In the genomic region with DNA sequence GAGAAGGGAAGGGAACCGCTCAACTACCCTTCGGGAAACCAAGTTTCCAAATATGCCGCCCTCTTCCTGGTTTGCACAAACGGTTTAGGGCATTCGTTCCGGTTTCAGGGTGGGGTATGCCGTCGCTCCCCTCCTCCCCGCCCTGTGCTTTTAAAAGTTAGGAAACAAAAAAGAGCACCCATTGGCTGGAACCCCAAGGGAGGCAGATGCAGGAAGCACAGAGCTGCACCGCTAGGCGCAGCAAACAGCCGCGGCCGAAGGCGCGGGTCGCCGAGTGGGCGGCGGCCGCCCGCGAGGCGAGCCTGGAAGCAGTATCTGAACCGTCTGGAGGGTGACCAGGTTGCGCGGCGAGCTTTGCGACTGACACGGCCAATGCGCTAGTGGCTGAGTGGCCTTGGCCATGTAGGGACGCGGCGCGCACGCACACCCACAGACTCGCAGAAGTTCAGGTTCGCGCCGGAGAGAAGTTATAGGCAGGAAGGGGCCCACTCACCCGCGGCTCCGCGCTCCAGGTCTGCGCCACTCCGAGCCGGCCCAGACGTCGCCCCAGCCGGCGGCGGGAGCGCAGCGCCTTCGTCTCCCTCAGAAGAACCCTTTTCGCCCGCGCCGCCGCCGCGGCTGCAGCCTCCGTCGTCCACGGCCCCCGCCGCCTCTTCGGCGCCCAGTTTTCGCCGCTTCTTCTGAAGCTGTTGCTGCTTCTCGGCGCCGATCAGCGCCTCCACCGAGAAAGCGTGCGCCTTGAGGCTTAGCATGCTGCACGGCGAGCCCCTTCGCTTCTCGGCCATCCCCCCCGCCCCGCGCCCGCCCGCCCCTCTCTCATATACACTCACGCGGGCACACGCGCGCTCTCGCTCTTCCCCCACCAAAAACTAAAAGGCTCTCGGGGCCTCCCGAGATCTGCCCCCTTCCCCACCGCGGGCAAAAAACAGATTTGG, we compare ENCODE assay signal across 1 cellular context.
TF ChIP-seq lines count a peak whose summit lies in the region.

No MANE protein-coding gene starts in this region.

TF ChIP-seq in K562, 482 proteins besides CTCF, POLR2A, EP300 and RAD21 (continued from another document and continues in another):
- no peak for TF ChIP-seq ZNF212 (CRISPR knock-in tag; IDR thresholded peaks at IDR 0.05)
- TF ChIP-seq PTTG1 (tag; IDR thresholded peaks at IDR 0.05; ENCODE audit: low read depth): no peak
- TF ChIP-seq POLR2AphosphoS2 (IDR thresholded peaks at IDR 0.05; ENCODE audit: low read length): no peak
- TF ChIP-seq KLF6 (CRISPR knock-in tag; IDR thresholded peaks at IDR 0.05; ENCODE audit: borderline replicate concordance): no peak; the same call in 1 of the 2 replicates
- TF ChIP-seq, protein P1, sequence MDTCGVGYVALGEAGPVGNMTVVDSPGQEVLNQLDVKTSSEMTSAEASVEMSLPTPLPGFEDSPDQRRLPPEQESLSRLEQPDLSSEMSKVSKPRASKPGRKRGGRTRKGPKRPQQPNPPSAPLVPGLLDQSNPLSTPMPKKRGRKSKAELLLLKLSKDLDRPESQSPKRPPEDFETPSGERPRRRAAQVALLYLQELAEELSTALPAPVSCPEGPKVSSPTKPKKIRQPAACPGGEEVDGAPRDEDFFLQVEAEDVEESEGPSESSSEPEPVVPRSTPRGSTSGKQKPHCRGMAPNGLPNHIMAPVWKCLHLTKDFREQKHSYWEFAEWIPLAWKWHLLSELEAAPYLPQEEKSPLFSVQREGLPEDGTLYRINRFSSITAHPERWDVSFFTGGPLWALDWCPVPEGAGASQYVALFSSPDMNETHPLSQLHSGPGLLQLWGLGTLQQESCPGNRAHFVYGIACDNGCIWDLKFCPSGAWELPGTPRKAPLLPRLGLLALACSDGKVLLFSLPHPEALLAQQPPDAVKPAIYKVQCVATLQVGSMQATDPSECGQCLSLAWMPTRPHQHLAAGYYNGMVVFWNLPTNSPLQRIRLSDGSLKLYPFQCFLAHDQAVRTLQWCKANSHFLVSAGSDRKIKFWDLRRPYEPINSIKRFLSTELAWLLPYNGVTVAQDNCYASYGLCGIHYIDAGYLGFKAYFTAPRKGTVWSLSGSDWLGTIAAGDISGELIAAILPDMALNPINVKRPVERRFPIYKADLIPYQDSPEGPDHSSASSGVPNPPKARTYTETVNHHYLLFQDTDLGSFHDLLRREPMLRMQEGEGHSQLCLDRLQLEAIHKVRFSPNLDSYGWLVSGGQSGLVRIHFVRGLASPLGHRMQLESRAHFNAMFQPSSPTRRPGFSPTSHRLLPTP (IDR thresholded peaks at IDR 0.05; ENCODE audit: borderline replicate concordance, extremely low read depth, insufficient read length): no peak
- TF ChIP-seq NCOR1 (IDR thresholded peaks at IDR 0.05): 0 out of 2 replicates have a peak, but pooled peaks have one; percentile 7
- TF ChIP-seq, protein P2, sequence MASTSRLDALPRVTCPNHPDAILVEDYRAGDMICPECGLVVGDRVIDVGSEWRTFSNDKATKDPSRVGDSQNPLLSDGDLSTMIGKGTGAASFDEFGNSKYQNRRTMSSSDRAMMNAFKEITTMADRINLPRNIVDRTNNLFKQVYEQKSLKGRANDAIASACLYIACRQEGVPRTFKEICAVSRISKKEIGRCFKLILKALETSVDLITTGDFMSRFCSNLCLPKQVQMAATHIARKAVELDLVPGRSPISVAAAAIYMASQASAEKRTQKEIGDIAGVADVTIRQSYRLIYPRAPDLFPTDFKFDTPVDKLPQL (IDR thresholded peaks at IDR 0.05; ENCODE audit: extremely low read depth, insufficient read length): no peak
- no peak for TF ChIP-seq ZKSCAN3 (CRISPR knock-in tag; IDR thresholded peaks at IDR 0.05)
- TF ChIP-seq MEF2A (IDR thresholded peaks at IDR 0.05; ENCODE audit: control insufficient read depth, low read depth, low read length): 0 out of 2 replicates have a peak, but pooled peaks have one; percentile 10
- TF ChIP-seq HIVEP1 (CRISPR knock-in tag; IDR thresholded peaks at IDR 0.05): no peak
- TF ChIP-seq PCBP1 (IDR thresholded peaks at IDR 0.05; ENCODE audit: low read depth, low read length, poor library complexity, severe bottlenecking): peak; percentile 19
- peak; percentile 38; the same call in 1 of the 2 replicates for TF ChIP-seq STAG1 (CRISPR knock-in tag; IDR thresholded peaks at IDR 0.05; ENCODE audit: borderline replicate concordance)
- peak; percentile 73; the same call in 1 of the 2 replicates for TF ChIP-seq REST (CRISPR knock-in tag; IDR thresholded peaks at IDR 0.05; ENCODE audit: low read depth)
- no peak for TF ChIP-seq MCM7 (IDR thresholded peaks at IDR 0.05)
- TF ChIP-seq HMBOX1 (IDR thresholded peaks at IDR 0.05): no peak
- TF ChIP-seq, protein P3, sequence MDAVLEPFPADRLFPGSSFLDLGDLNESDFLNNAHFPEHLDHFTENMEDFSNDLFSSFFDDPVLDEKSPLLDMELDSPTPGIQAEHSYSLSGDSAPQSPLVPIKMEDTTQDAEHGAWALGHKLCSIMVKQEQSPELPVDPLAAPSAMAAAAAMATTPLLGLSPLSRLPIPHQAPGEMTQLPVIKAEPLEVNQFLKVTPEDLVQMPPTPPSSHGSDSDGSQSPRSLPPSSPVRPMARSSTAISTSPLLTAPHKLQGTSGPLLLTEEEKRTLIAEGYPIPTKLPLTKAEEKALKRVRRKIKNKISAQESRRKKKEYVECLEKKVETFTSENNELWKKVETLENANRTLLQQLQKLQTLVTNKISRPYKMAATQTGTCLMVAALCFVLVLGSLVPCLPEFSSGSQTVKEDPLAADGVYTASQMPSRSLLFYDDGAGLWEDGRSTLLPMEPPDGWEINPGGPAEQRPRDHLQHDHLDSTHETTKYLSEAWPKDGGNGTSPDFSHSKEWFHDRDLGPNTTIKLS (IDR thresholded peaks at IDR 0.05; ENCODE audit: borderline replicate concordance, low read depth): peak; percentile 57; the same call in 1 of the 2 replicates
- no peak; the same call in 1 of the 2 replicates for TF ChIP-seq NFIC (IDR thresholded peaks at IDR 0.05)
- peak; percentile 78 for TF ChIP-seq SMAD4 (CRISPR knock-in tag; conservative IDR thresholded peaks at IDR 0.05)
- TF ChIP-seq KLF16 (IDR thresholded peaks at IDR 0.05): no peak
- TF ChIP-seq FOXA3 (CRISPR knock-in tag; conservative IDR thresholded peaks at IDR 0.05 in 1 of 2, IDR thresholded peaks at IDR 0.05 in 1 of 2): no peak
- no peak for TF ChIP-seq DDX20 (tag; IDR thresholded peaks at IDR 0.05; ENCODE audit: low read depth)
- TF ChIP-seq NCOA2 (IDR thresholded peaks at IDR 0.05; ENCODE audit: partially characterized antibody in 2 of 2): no peak
- peak; percentile 29; the same call in 1 of the 2 replicates for TF ChIP-seq AFF4 (CRISPR knock-in tag; IDR thresholded peaks at IDR 0.05)
- 0 out of 2 replicates have a peak, but pooled peaks have one; percentile 28 for TF ChIP-seq PHB (CRISPR knock-in tag; IDR thresholded peaks at IDR 0.05)
- no peak for TF ChIP-seq ATF1 (CRISPR knock-in tag; IDR thresholded peaks at IDR 0.05)
- TF ChIP-seq ATF1 (tag; IDR thresholded peaks at IDR 0.05): peak; percentile 32
- TF ChIP-seq JUND (IDR thresholded peaks at IDR 0.05; ENCODE audit: borderline replicate concordance, low read depth, low read length): no peak
- TF ChIP-seq JUND (tag; IDR thresholded peaks at IDR 0.05; ENCODE audit: borderline replicate concordance, low read depth, low read length): no peak; the same call in 2 of the 3 replicates
- TF ChIP-seq CSDE1 (IDR thresholded peaks at IDR 0.05): no peak; a peak in 1 of 4 replicates
- TF ChIP-seq ZNF280B (CRISPR knock-in tag; IDR thresholded peaks at IDR 0.05): no peak
- TF ChIP-seq CTBP1 (IDR thresholded peaks at IDR 0.05; ENCODE audit: borderline replicate concordance): peak; percentile 78
- TF ChIP-seq TRIM28 (IDR thresholded peaks at IDR 0.05): no peak
- 0 out of 2 replicates have a peak, but pooled peaks have one; percentile 13 for TF ChIP-seq KAT7 (CRISPR knock-in tag; IDR thresholded peaks at IDR 0.05; ENCODE audit: borderline replicate concordance)
- TF ChIP-seq ILF3 (IDR thresholded peaks at IDR 0.05; ENCODE audit: borderline replicate concordance): no peak
- TF ChIP-seq MEF2D (tag; conservative IDR thresholded peaks at IDR 0.05; ENCODE audit: low read depth): no peak
- TF ChIP-seq SMAD2 (IDR thresholded peaks at IDR 0.05; ENCODE audit: low read depth, low read length): no peak
- peak; percentile 15 for TF ChIP-seq FIP1L1 (IDR thresholded peaks at IDR 0.05; ENCODE audit: low read depth, low read length, poor library complexity, severe bottlenecking)
- no peak for TF ChIP-seq RBM25 (IDR thresholded peaks at IDR 0.05; ENCODE audit: low read depth, low read length, severe bottlenecking)
- TF ChIP-seq ZSCAN29 (IDR thresholded peaks at IDR 0.05): peak; percentile 77; the same call in 1 of the 2 replicates
- TF ChIP-seq ZNF121 (CRISPR knock-in tag; conservative IDR thresholded peaks at IDR 0.05): no peak
- TF ChIP-seq, protein P4, sequence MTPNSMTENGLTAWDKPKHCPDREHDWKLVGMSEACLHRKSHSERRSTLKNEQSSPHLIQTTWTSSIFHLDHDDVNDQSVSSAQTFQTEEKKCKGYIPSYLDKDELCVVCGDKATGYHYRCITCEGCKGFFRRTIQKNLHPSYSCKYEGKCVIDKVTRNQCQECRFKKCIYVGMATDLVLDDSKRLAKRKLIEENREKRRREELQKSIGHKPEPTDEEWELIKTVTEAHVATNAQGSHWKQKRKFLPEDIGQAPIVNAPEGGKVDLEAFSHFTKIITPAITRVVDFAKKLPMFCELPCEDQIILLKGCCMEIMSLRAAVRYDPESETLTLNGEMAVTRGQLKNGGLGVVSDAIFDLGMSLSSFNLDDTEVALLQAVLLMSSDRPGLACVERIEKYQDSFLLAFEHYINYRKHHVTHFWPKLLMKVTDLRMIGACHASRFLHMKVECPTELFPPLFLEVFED (CRISPR knock-in tag; conservative IDR thresholded peaks at IDR 0.05): no peak
- peak; percentile 82 for TF ChIP-seq POLR2AphosphoS5 (IDR thresholded peaks at IDR 0.05; ENCODE audit: control insufficient read depth, insufficient read depth, low read depth, low read length)
- TF ChIP-seq RNF2 (IDR thresholded peaks at IDR 0.05): peak; percentile 24; the same call in 1 of the 2 replicates
